ENCODE assay signal across 23 cellular contexts in genomic region chr6:125188594-125189203, GRCh38. TPM values are rescaled to one million over a fixed set of nuclear protein-coding genes. Genes with fewer than 3 reads are reported as not detected.
DNase-seq lines count a peak whose midpoint lies in the region; ATAC-seq and TF ChIP-seq lines count a peak whose summit lies in the region.
"Had no signal": no experiment of that assay in that cellular context is flagged by ENCODE, and none has a peak within 500 bp of the region (broad histone marks: within the 10 kb centered on the region; RNA-seq: fewer than 3 reads in every experiment).

No MANE protein-coding gene starts in this region.

- H3K23ac ChIP-seq in mesenchymal stem cell (ENCODE audit: low read length in 2 of 2), result no peak overlapping the region

- H2BK5ac ChIP-seq in mesenchymal stem cell (ENCODE audit: low read depth, low read length, poor library complexity, severe bottlenecking), result no peak overlapping the region

- ATAC-seq in GM21526 (IDR thresholded peaks at IDR 0.05; ENCODE audit: low FRiP score, unreplicated experiment), result no peak
- no peak for ATAC-seq in GM19455 (IDR thresholded peaks at IDR 0.05; ENCODE audit: unreplicated experiment)
- ATAC-seq: activated CD4-positive, alpha-beta T cell treated with anti-CD3 and anti-CD28 coated beads for 36 hours; GM23338; naive thymus-derived CD8-positive, alpha-beta T cell had no signal

- H3K79me1 ChIP-seq in mesenchymal stem cell (replicated peaks; ENCODE audit: low read length, poor library complexity, severe bottlenecking), result peaks cover 13% of the 10 kb centered on the region

- no peak overlapping the region for H4K8ac ChIP-seq in mesenchymal stem cell (ENCODE audit: low read length)

- WGBS in mesenchymal stem cell, result 85% methylated on average over 1 of the region's 1 CpG
- WGBS in suprapubic skin, result 65% methylated on average over 1 of the region's 1 CpG

- peaks cover 9% of the 10 kb centered on the region for H3K4me1 ChIP-seq in mesenchymal stem cell (ENCODE audit: control insufficient read depth, insufficient read depth, low read depth, low read length)
- H3K4me1 ChIP-seq in suprapubic skin, result peaks cover 47% of the 10 kb centered on the region
- H3K4me1 ChIP-seq: uterus had no signal

- no peak for TF ChIP-seq EP300 in Ishikawa (IDR thresholded peaks at IDR 0.05; ENCODE audit: borderline replicate concordance)
- no peak for TF ChIP-seq EP300 in suprapubic skin (IDR thresholded peaks at IDR 0.05)

- no peak overlapping the region for H3K14ac ChIP-seq in mesenchymal stem cell (ENCODE audit: low read length in 2 of 2)

- H3K4me3 ChIP-seq in mesenchymal stem cell (ENCODE audit: insufficient read depth in 1 of 2, low read depth in 1 of 2, low read length in 2 of 2) (no peak overlapping the region), suprapubic skin (no peak overlapping the region)
- H3K4me3 ChIP-seq: GM23338, MG63, spleen, uterus had no signal

- H3K27me3 ChIP-seq in mesenchymal stem cell (ENCODE audit: control insufficient read depth in 1 of 2, insufficient read depth in 1 of 2, low read length in 2 of 2), result no peaks in the 10 kb centered on the region
- no peaks in the 10 kb centered on the region for H3K27me3 ChIP-seq in suprapubic skin
- H3K27me3 ChIP-seq: MG63, uterus had no signal

- no peak overlapping the region for H4K91ac ChIP-seq in mesenchymal stem cell (ENCODE audit: low read length)

- H2BK15ac ChIP-seq in mesenchymal stem cell (ENCODE audit: low read depth, poor library complexity, severe bottlenecking), result no peak overlapping the region

- no peak overlapping the region for H3K4ac ChIP-seq in mesenchymal stem cell (ENCODE audit: low read depth in 1 of 2, low read length in 2 of 2)

- TF ChIP-seq CTCF in suprapubic skin (IDR thresholded peaks at IDR 0.05), result no peak

- H2AK5ac ChIP-seq in mesenchymal stem cell (ENCODE audit: low read length, severe bottlenecking), result no peak overlapping the region

- no peak for TF ChIP-seq RAD21 in Ishikawa (IDR thresholded peaks at IDR 0.05; ENCODE audit: low read depth)

- H3K27ac ChIP-seq in caudate nucleus (ENCODE audit: low read depth, low read length) (peak overlapping the region; percentile 73), mesenchymal stem cell (ENCODE audit: low read length, poor library complexity, severe bottlenecking) (peak overlapping the region; percentile 86), suprapubic skin (peak overlapping the region; percentile 52)
- H3K27ac ChIP-seq: spleen had no signal

- no peak for DNase-seq in caudate nucleus (lab: John Stamatoyannopoulos, UW)
- DNase-seq in mesenchymal stem cell, result no peak
- DNase-seq in suprapubic skin (ENCODE audit: low spot score in 2 of 2), result no peak
- DNase-seq in NCI-H345 treated with DMSO at 0.1 percent for 48 hours (lab: John Stamatoyannopoulos, UW; ENCODE audit: unreplicated experiment), result no peak
- DNase-seq: activated CD4-positive, alpha-beta T cell treated with anti-CD3 and anti-CD28 coated beads for 36 hours; activated effector memory CD4-positive, alpha-beta T cell treated with Interleukin-2 at 50 U/mL for 16 hours; activated T-cell treated with anti-CD3 and anti-CD28 coated beads for 4 hours; CD4-positive, CD25-positive, alpha-beta regulatory T cell; effector CD4-positive, alpha-beta T cell; erythroblast; mesendoderm; MG63; naive thymus-derived CD8-positive, alpha-beta T cell; NCI-H2029 treated with DMSO at 0.1 percent for 48 hours; NCI-H526 treated with DMSO at 0.1 percent for 48 hours; SHP77 treated with DMSO at 0.1 percent for 48 hours; spleen; stimulated activated CD4-positive, alpha-beta T cell treated with anti-CD3 and anti-CD28 coated beads, Interleukin-2, amount 100 ng/mL, for 48 hours; uterus had no signal

- no peaks in the 10 kb centered on the region for H3K9me3 ChIP-seq in mesenchymal stem cell (ENCODE audit: control insufficient read depth, low read length)
- no peaks in the 10 kb centered on the region for H3K9me3 ChIP-seq in suprapubic skin
- H3K9me3 ChIP-seq: MG63, spleen, uterus had no signal

- peak overlapping the region; percentile 22 for H3K9ac ChIP-seq in mesenchymal stem cell (ENCODE audit: low read length)

- no peak overlapping the region for H2BK120ac ChIP-seq in mesenchymal stem cell (ENCODE audit: low read depth, low read length)

- no peak overlapping the region for H2BK12ac ChIP-seq in mesenchymal stem cell (ENCODE audit: low read length in 2 of 2)

- no peaks in the 10 kb centered on the region for H3K36me3 ChIP-seq in mesenchymal stem cell (ENCODE audit: control insufficient read depth in 1 of 2, insufficient read depth in 2 of 2, low read depth in 1 of 2, low read length in 2 of 2)
- H3K36me3 ChIP-seq in suprapubic skin, result no peaks in the 10 kb centered on the region
- H3K36me3 ChIP-seq: MG63, spleen, uterus had no signal

- no peak overlapping the region for H3K18ac ChIP-seq in mesenchymal stem cell (ENCODE audit: low read depth in 1 of 2, low read length in 2 of 2)

- no peak for TF ChIP-seq POLR2A in suprapubic skin (IDR thresholded peaks at IDR 0.05)

- no peak overlapping the region for H3K4me2 ChIP-seq in mesenchymal stem cell (ENCODE audit: low read length, poor library complexity, severe bottlenecking)
- H3K4me2 ChIP-seq: GM23338 had no signal

- no peak overlapping the region for H2AFZ ChIP-seq in mesenchymal stem cell (ENCODE audit: low read depth, low read length)
- H2AFZ ChIP-seq: GM23338 had no signal

TF ChIP-seq in Ishikawa, 13 proteins besides CTCF, POLR2A, EP300 and RAD21:
- TF ChIP-seq USF1 (IDR thresholded peaks at IDR 0.05) (no peak), TEAD4 (IDR thresholded peaks at IDR 0.05) (peak; percentile 60)
TF ChIP-seq in Ishikawa: peak in this region for 1.

RNA-seq across cellular contexts. Expression of gene TPD52L1, which starts 35.1 kb away (rescaled TPM):
- polyA plus RNA-seq in mesenchymal stem cell (2013, experiment 1 of 2), result 6.5 TPM
- 5.5 TPM for polyA plus RNA-seq in mesenchymal stem cell (2013, experiment 2 of 2)
- 100 to 1,000 TPM; 146 to 202 (median 190) TPM for total RNA-seq in suprapubic skin
- total RNA-seq: CD4-positive, CD25-positive, alpha-beta regulatory T cell; naive thymus-derived CD8-positive, alpha-beta T cell had no signal
- polyA plus RNA-seq: naive thymus-derived CD8-positive, alpha-beta T cell had no signal
